In the genomic region with DNA sequence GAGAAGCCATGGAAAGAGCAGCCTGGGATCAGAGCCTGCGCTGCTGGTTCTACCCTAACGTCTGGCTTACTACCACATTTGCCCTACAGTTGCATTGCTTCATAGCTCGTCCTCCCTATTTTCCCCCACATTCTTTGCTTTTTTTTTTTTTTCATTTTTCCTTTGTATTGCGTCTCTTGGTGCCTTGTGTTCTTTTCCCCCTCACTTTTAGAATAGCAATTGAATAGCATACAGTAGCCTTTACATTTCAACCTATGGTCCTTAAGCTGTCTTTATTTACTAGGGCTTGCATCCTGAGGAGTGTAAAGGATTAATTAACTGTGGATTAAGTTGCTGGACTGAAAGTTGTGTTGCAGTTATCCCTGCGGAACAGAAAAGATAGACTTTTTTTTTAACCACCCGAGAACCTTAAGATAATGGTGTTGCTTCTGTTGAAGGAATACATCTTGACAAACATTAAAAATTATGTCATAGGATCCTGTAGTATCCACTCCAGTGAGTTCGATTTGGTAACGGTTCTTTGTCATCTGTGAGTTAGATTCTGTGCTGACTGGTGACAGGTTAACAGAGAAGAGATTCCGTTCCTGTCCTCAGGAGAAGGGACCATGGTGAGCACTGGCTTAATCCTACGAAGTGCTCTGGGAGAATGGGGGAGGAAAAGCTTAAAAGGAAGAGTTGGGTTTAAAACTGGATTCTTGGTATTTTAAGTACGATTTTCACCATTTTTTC, we compare ENCODE assay signal across 8 cellular contexts.
A peak's percentile ranks its signal among the peaks of the same experiment; 100 is the strongest.
DNase-seq lines count a peak whose midpoint lies in the region; ATAC-seq and TF ChIP-seq lines count a peak whose summit lies in the region.

No MANE protein-coding gene starts in this region.

- peak overlapping the region; percentile 86 for H3K4me3 ChIP-seq in left ventricle myocardium inferior
- H3K4me3 ChIP-seq in coronary artery, result peak overlapping the region; percentile 94

- H3K4me1 ChIP-seq in left ventricle myocardium inferior, result peaks cover 60% of the 10 kb centered on the region

- no peaks in the 10 kb centered on the region for H3K9me3 ChIP-seq in left ventricle myocardium inferior (replicated peaks)

- intact Hi-C loops in left ventricle myocardium inferior (cut with micrococcal nuclease), result no loop called here
- intact Hi-C loops in Right ventricle myocardium superior (cut with DNase I), result no loop called here

- DNase-seq in left ventricle myocardium inferior, result no peak
- DNase-seq in Right ventricle myocardium superior, result no peak
- peak; percentile 56 for DNase-seq in NCI-H748 (lab: John Stamatoyannopoulos, UW; ENCODE audit: unreplicated experiment)
- no peak for DNase-seq in coronary artery (ENCODE audit: low spot score)
- peak; percentile 37 for DNase-seq in myocyte (ENCODE audit: low read depth)
- DNase-seq in NCI-H510A treated with DMSO at 0.1 percent for 48 hours (lab: John Stamatoyannopoulos, UW), result no peak

- TF ChIP-seq CTCF in left ventricle myocardium inferior (IDR thresholded peaks at IDR 0.05; ENCODE audit: borderline replicate concordance), result no peak
- TF ChIP-seq CTCF in coronary artery (IDR thresholded peaks at IDR 0.05), result no peak

- H3K36me3 ChIP-seq in left ventricle myocardium inferior, result no peaks in the 10 kb centered on the region

- ATAC-seq in Right ventricle myocardium superior (ENCODE audit: poor library complexity) (no peak), GM21825 (IDR thresholded peaks at IDR 0.05; ENCODE audit: unreplicated experiment) (no peak), HG03025 (IDR thresholded peaks at IDR 0.05; ENCODE audit: low FRiP score, unreplicated experiment) (no peak)

- H3K27me3 ChIP-seq in left ventricle myocardium inferior (ENCODE audit: low read depth), result peaks cover 4% of the 10 kb centered on the region

- H3K27ac ChIP-seq in left ventricle myocardium inferior (replicated peaks) (peak overlapping the region; percentile 99), coronary artery (peak overlapping the region; percentile 97 to 99)

Comparison
In these comparisons a context has a peak if more than half of its experiments do, and no peak if none do; other contexts are left out.
1. DNase-seq: peak in NCI-H748 (single experiment) and myocyte (single experiment); none in left ventricle myocardium inferior (single experiment), Right ventricle myocardium superior (single experiment), coronary artery (single experiment) and NCI-H510A treated with DMSO at 0.1 percent for 48 hours (single experiment).